Comparison of ENCODE assay signal across 8 cellular contexts in the genomic region with DNA sequence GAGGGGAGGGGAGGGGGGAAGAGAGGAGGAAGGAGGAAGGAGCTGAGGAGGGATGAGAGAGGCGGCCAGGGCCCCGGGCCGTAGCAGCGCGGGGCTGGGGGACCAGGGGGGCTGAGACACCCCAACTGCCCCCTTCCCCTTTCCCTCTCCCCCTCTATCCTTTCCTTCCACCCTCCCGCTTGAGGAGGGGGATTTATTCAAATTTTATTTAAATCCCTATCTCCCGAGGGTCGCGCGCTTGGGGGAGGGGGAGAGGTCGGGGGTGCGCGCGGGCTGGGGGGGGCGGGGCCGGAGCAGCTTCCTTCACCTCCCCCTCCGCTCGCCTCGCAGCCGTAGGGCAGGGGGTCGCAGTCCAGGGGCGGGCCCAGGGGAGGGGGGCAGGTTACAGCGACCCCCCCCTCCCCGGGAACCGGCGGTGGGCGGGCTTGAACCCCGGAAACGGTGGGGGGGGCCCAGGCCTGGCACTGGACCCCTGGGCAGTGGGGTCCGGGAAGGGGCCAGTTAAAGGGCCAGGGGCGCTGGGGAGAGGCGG. TPM values are rescaled to one million over a fixed set of nuclear protein-coding genes. Genes with fewer than 3 reads are reported as not detected.
DNase-seq lines count a peak whose midpoint lies in the region; ATAC-seq and TF ChIP-seq lines count a peak whose summit lies in the region.

A gene with protein sequence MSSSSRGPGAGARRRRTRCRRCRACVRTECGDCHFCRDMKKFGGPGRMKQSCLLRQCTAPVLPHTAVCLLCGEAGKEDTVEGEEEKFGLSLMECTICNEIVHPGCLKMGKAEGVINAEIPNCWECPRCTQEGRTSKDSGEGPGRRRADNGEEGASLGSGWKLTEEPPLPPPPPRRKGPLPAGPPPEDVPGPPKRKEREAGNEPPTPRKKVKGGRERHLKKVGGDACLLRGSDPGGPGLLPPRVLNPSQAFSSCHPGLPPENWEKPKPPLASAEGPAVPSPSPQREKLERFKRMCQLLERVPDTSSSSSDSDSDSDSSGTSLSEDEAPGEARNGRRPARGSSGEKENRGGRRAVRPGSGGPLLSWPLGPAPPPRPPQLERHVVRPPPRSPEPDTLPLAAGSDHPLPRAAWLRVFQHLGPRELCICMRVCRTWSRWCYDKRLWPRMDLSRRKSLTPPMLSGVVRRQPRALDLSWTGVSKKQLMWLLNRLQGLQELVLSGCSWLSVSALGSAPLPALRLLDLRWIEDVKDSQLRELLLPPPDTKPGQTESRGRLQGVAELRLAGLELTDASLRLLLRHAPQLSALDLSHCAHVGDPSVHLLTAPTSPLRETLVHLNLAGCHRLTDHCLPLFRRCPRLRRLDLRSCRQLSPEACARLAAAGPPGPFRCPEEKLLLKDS (plus strand): TSS at position 19 of the 532 bp plus-strand sequence. CDS start 2,183 bp downstream, outside the sequence.

- peaks cover 26% of the 10 kb centered on the region for H3K4me1 Mint-ChIP-seq in CD14-positive monocyte

- H3K4me3 ChIP-seq in breast epithelium (peak within 1 kb of the TSS; percentile 65 to 85 (median 67)), right lobe of liver (peak within 1 kb of the TSS; percentile 55 to 67 (median 63)), tibial artery (peak within 1 kb of the TSS; percentile 82 to 97)

- H3K9me3 ChIP-seq in breast epithelium (no peaks in the 10 kb centered on the region), right lobe of liver (no peaks in the 10 kb centered on the region), tibial artery (no peaks in the 10 kb centered on the region)

- H3K27ac ChIP-seq in breast epithelium, result peak within 1 kb of the TSS; percentile 94 to 97
- peak within 1 kb of the TSS; percentile 88 to 93 (median 92) for H3K27ac ChIP-seq in right lobe of liver
- H3K27ac ChIP-seq in tibial artery, result peak within 1 kb of the TSS; percentile 89 to 98

- peak within 1 kb of the TSS; percentile 94 to 100 for H3K4me3 Mint-ChIP-seq in CD14-positive monocyte

- TF ChIP-seq RAD21 in Ishikawa (IDR thresholded peaks at IDR 0.05; ENCODE audit: low read depth), result no peak

- H3K9me3 Mint-ChIP-seq in CD14-positive monocyte, result peaks cover 3 to 5% (median 4%) of the 10 kb centered on the region in 7 donors

- H3K27me3 ChIP-seq in breast epithelium (no peaks in the 10 kb centered on the region), right lobe of liver (no peaks in the 10 kb centered on the region), tibial artery (no peaks in the 10 kb centered on the region)

- H3K36me3 ChIP-seq in breast epithelium, result no peaks in the 10 kb centered on the region
- H3K36me3 ChIP-seq in right lobe of liver, result no peaks in the 10 kb centered on the region
- peaks cover 0 to 26% (median 0%) of the 10 kb centered on the region in 3 donors for H3K36me3 ChIP-seq in tibial artery

- WGBS in right lobe of liver (ENCODE audit: insufficient coverage, low coverage, low lambda C conversion rate, missing lambda C conversion rate), result under 1% methylated on average over 11 of the region's 32 CpGs

- intact Hi-C loops in CD14-positive monocyte (cut with micrococcal nuclease), result loop anchor here (2.0 to 10.0 kb wide), 5 partner anchors 27 to 269 kb away; a partner anchor contains a TSS
- intact Hi-C loops in breast epithelium (cut with DNase I; ENCODE audit: low total_unique reads), result no loop called here
- intact Hi-C loops in right lobe of liver (cut with DNase I), result no loop called here
- intact Hi-C loops in tibial artery (cut with DNase I; ENCODE audit: low total_unique reads), result loop anchor here (2.0 to 5.0 kb wide), 2 partner anchors 25 to 81 kb away; a partner anchor contains a TSS

- no peak for TF ChIP-seq POLR2A in breast epithelium (IDR thresholded peaks at IDR 0.05)
- TF ChIP-seq POLR2A in right lobe of liver (IDR thresholded peaks at IDR 0.05), result no peak

- no peak for TF ChIP-seq EP300 in Ishikawa (IDR thresholded peaks at IDR 0.05; ENCODE audit: borderline replicate concordance)

- no peak for TF ChIP-seq CTCF in CD14-positive monocyte (IDR thresholded peaks at IDR 0.05)
- TF ChIP-seq CTCF in breast epithelium (IDR thresholded peaks at IDR 0.05), result no peak
- no peak for TF ChIP-seq CTCF in right lobe of liver (IDR thresholded peaks at IDR 0.05)
- no peak for TF ChIP-seq CTCF in tibial artery (IDR thresholded peaks at IDR 0.05)

- no peaks in the 10 kb centered on the region for H3K27me3 Mint-ChIP-seq in CD14-positive monocyte (ENCODE audit: low read depth in 3 of 3)

- H3K4me1 ChIP-seq in breast epithelium (peaks cover 0 to 7% of the 10 kb centered on the region in 2 donors), right lobe of liver (peaks cover 0 to 4% (median 0%) of the 10 kb centered on the region in 4 donors), tibial artery (peaks cover 0 to 38% (median 22%) of the 10 kb centered on the region in 4 donors)

- H3K36me3 Mint-ChIP-seq in CD14-positive monocyte, result peaks cover 12 to 19% of the 10 kb centered on the region in 2 donors

- H3K27ac Mint-ChIP-seq in CD14-positive monocyte, result peak within 1 kb of the TSS; percentile 100

- DNase-seq in CD14-positive monocyte (ENCODE audit: low spot score) (no peak), breast epithelium (ENCODE audit: low spot score in 2 of 2) (no peak), right lobe of liver (peak; percentile 52 to 70 (median 66)), tibial artery (peak; percentile 39 to 77), NCI-H524 treated with DMSO at 0.1 percent for 48 hours (lab: John Stamatoyannopoulos, UW) (no peak), COLO829 (ENCODE audit: low spot score) (no peak)

- ATAC-seq in right lobe of liver (no peak), HG03108 (IDR thresholded peaks at IDR 0.05; ENCODE audit: unreplicated experiment) (no peak)

TF ChIP-seq in Ishikawa, 13 proteins besides CTCF, POLR2A, EP300 and RAD21:
- TF ChIP-seq FOXM1 (IDR thresholded peaks at IDR 0.05; ENCODE audit: borderline replicate concordance, low read depth) (no peak), CEBPB (IDR thresholded peaks at IDR 0.05) (no peak), ZBTB7A (IDR thresholded peaks at IDR 0.05; ENCODE audit: low read depth) (0 out of 2 replicates have a peak, but pooled peaks have one; percentile 7), TEAD4 (IDR thresholded peaks at IDR 0.05) (no peak), TAF1 (IDR thresholded peaks at IDR 0.05; ENCODE audit: low read depth) (no peak), CREB1 (IDR thresholded peaks at IDR 0.05; ENCODE audit: low read depth) (no peak)

RNA-seq across cellular contexts. Expression of the gene that starts here (rescaled TPM):
- polyA plus RNA-seq in CD14-positive monocyte, result under 1 TPM in 1 of 2 donors, not detected in 1; 0.14 TPM
- total RNA-seq in breast epithelium, result 10 to 100 TPM in 1 of 3 donors, 1 to 10 TPM in 2; 4.5 to 12.7 (median 9.2) TPM
- total RNA-seq in right lobe of liver, result 1 to 10 TPM; 2.8 to 8.0 (median 3.4) TPM

Comparison
In these comparisons a context has a peak if more than half of its experiments do, and no peak if none do; other contexts are left out.
1. DNase-seq: peak in right lobe of liver (3 of 3) and tibial artery (2 of 2); none in CD14-positive monocyte (single experiment), breast epithelium (0 of 2), NCI-H524 treated with DMSO at 0.1 percent for 48 hours (single experiment) and COLO829 (single experiment).
2. intact Hi-C loops: an anchor here in CD14-positive monocyte (2.0 to 10.0 kb wide) and tibial artery (2.0 to 5.0 kb wide); none called in breast epithelium and right lobe of liver.
3. Peak in every context shown above with its lines, with median percentiles within 50 percentile points of each other: H3K27ac ChIP-seq and H3K4me3 ChIP-seq.